Comparison of ENCODE assay signal across 8 cellular contexts in the genomic region with DNA sequence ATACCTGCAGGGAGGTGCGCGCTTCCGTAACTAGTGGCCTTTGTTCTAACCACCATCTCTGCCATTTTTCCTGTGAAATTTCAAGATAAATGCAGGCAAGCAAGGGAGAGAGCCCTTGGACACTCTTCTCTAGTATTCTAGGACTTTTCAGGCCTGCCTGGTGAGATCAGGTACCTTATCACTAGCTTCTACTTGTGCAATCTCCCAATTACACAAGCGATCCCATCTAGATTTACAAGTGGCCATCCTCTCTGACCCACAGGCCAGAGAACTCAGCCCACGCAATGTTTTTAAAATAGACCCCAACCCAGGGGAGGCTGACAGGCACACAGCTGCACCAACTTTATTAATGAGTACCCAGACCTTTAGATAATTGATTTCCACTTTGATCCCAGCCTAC.
"Had no signal": no experiment of that assay in that cellular context is flagged by ENCODE, and none has a peak within 500 bp of the region (broad histone marks: within the 10 kb centered on the region; RNA-seq: fewer than 3 reads in every experiment).

No MANE protein-coding gene starts in this region.

- H3K4me3 ChIP-seq: GM23248, GM23338, HAP-1 had no signal

- H3K4me1 Mint-ChIP-seq: GM23338 had no signal

- H3K9ac ChIP-seq: GM23248 had no signal

- H3K27ac ChIP-seq: GM23248 had no signal

- H3K36me3 ChIP-seq: HAP-1 had no signal

- H3K27ac Mint-ChIP-seq: GM23338, H9, HFFc6 had no signal

- H3K4me2 ChIP-seq: GM23338 had no signal

- H3K4me3 Mint-ChIP-seq: GM23338, H9, HFFc6 had no signal

- DNase-seq: GOT3, H7, H9, HCEC 1CT, HFFc6 had no signal

- H3K9me3 Mint-ChIP-seq: GM23338, H9 had no signal
